Comparison of ENCODE assay signal across 1 cellular context in the genomic region with DNA sequence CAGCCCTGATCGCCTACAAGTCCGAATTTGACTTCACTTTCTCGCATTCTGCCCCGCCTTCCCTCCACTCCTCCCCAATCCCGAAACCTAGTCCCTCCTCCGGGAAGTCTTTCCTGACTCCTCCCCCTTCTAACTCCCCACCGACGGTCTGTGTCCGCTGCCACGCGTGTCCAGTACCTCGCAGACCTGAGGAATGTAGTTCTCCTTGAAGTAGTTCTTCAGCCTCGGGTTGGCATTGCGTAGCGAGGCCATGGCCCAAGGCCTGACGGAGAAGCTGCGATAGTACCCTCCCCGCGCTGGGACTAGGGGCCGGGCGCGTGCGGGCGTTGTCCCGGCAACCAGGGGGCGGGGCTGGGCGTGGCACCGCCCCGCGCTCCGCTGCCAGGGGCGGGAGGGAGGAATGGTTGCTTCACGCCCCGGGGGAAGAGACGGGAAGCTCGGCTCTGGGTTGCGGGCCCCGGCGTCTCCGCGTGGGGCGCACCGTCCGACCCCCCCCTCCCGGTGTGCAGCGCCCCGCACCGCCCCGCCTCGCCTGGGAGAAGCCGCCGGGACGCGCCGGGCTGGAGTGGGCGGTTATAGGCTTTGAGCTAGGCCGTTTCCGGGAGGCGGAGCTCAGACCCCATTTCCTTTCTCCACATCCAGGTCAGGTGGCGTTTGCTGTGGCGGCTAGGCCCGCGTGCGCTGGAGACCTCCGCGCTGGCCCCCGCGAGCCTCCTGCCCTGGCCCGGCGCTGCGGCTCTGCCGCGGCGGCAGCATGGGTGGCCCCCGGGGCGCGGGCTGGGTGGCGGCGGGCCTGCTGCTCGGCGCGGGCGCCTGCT.
TF ChIP-seq lines count a peak whose summit lies in the region.

A gene (plus strand): TSS at position 622 of the 818 bp plus-strand sequence. CDS start 133 bp downstream, at position 755.
A gene (minus strand): TSS at position 278 of the 818 bp plus-strand sequence.

TF ChIP-seq in K562, 482 proteins besides CTCF, POLR2A, EP300 and RAD21 (continued from another document and continues in another):
- TF ChIP-seq, protein P1, sequence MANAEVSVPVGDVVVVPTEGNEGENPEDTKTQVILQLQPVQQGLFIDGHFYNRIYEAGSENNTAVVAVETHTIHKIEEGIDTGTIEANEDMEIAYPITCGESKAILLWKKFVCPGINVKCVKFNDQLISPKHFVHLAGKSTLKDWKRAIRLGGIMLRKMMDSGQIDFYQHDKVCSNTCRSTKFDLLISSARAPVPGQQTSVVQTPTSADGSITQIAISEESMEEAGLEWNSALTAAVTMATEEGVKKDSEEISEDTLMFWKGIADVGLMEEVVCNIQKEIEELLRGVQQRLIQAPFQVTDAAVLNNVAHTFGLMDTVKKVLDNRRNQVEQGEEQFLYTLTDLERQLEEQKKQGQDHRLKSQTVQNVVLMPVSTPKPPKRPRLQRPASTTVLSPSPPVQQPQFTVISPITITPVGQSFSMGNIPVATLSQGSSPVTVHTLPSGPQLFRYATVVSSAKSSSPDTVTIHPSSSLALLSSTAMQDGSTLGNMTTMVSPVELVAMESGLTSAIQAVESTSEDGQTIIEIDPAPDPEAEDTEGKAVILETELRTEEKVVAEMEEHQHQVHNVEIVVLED (CRISPR knock-in tag; IDR thresholded peaks at IDR 0.05) = peak; percentile 54; the same call in 1 of the 2 replicates
- TF ChIP-seq ZNF224 (CRISPR knock-in tag; IDR thresholded peaks at IDR 0.05) = no peak
- TF ChIP-seq ZNF507 (tag; conservative IDR thresholded peaks at IDR 0.05) = no peak
- no peak for TF ChIP-seq SREBF2 (CRISPR knock-in tag; IDR thresholded peaks at IDR 0.05)
- TF ChIP-seq HNRNPH1 (optimal IDR thresholded peaks at IDR 0.05; ENCODE audit: low read depth, low read length) = no peak
- TF ChIP-seq PHB (CRISPR knock-in tag; IDR thresholded peaks at IDR 0.05) = no peak
- no peak for TF ChIP-seq BRD9 (IDR thresholded peaks at IDR 0.05; ENCODE audit: low read depth, partially characterized antibody)
- no peak for TF ChIP-seq FOXA3 (CRISPR knock-in tag; conservative IDR thresholded peaks at IDR 0.05 in 1 of 2, IDR thresholded peaks at IDR 0.05 in 1 of 2)
- no peak for TF ChIP-seq ARNT (IDR thresholded peaks at IDR 0.05)
- TF ChIP-seq SRF (CRISPR knock-in tag; IDR thresholded peaks at IDR 0.05) = no peak; a peak in 1 of 4 replicates
- TF ChIP-seq, protein P2, sequence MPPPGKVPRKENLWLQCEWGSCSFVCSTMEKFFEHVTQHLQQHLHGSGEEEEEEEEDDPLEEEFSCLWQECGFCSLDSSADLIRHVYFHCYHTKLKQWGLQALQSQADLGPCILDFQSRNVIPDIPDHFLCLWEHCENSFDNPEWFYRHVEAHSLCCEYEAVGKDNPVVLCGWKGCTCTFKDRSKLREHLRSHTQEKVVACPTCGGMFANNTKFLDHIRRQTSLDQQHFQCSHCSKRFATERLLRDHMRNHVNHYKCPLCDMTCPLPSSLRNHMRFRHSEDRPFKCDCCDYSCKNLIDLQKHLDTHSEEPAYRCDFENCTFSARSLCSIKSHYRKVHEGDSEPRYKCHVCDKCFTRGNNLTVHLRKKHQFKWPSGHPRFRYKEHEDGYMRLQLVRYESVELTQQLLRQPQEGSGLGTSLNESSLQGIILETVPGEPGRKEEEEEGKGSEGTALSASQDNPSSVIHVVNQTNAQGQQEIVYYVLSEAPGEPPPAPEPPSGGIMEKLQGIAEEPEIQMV (tag; conservative IDR thresholded peaks at IDR 0.05; ENCODE audit: low read depth) = no peak
- TF ChIP-seq, protein P3, sequence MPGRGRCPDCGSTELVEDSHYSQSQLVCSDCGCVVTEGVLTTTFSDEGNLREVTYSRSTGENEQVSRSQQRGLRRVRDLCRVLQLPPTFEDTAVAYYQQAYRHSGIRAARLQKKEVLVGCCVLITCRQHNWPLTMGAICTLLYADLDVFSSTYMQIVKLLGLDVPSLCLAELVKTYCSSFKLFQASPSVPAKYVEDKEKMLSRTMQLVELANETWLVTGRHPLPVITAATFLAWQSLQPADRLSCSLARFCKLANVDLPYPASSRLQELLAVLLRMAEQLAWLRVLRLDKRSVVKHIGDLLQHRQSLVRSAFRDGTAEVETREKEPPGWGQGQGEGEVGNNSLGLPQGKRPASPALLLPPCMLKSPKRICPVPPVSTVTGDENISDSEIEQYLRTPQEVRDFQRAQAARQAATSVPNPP (IDR thresholded peaks at IDR 0.05; ENCODE audit: borderline replicate concordance, insufficient read depth, insufficient read length) = no peak
- TF ChIP-seq BRD4 (IDR thresholded peaks at IDR 0.05) = no peak
- TF ChIP-seq, protein P4, sequence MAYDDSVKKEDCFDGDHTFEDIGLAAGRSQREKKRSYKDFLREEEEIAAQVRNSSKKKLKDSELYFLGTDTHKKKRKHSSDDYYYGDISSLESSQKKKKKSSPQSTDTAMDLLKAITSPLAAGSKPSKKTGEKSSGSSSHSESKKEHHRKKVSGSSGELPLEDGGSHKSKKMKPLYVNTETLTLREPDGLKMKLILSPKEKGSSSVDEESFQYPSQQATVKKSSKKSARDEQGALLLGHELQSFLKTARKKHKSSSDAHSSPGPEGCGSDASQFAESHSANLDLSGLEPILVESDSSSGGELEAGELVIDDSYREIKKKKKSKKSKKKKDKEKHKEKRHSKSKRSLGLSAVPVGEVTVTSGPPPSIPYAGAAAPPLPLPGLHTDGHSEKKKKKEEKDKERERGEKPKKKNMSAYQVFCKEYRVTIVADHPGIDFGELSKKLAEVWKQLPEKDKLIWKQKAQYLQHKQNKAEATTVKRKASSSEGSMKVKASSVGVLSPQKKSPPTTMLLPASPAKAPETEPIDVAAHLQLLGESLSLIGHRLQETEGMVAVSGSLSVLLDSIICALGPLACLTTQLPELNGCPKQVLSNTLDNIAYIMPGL (CRISPR knock-in tag; IDR thresholded peaks at IDR 0.05) = no peak; the same call in 1 of the 2 replicates
- TF ChIP-seq, protein P5, sequence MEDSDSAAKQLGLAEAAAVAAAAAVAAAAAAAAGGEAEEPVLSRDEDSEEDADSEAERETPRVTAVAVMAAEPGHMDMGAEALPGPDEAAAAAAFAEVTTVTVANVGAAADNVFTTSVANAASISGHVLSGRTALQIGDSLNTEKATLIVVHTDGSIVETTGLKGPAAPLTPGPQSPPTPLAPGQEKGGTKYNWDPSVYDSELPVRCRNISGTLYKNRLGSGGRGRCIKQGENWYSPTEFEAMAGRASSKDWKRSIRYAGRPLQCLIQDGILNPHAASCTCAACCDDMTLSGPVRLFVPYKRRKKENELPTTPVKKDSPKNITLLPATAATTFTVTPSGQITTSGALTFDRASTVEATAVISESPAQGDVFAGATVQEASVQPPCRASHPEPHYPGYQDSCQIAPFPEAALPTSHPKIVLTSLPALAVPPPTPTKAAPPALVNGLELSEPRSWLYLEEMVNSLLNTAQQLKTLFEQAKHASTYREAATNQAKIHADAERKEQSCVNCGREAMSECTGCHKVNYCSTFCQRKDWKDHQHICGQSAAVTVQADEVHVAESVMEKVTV (CRISPR knock-in tag; IDR thresholded peaks at IDR 0.05) = no peak
- no peak for TF ChIP-seq ZNF324 (CRISPR knock-in tag; IDR thresholded peaks at IDR 0.05)
- TF ChIP-seq RUNX1 (IDR thresholded peaks at IDR 0.05; ENCODE audit: low read depth) = 0 out of 2 replicates have a peak, but pooled peaks have one; percentile 14
- peak in 1 of 2 experiments; percentile 86; a peak in 1 of 4 replicates for TF ChIP-seq CSDE1 (IDR thresholded peaks at IDR 0.05)
- no peak for TF ChIP-seq SMARCA5 (IDR thresholded peaks at IDR 0.05)
- no peak for TF ChIP-seq ZNF589 (CRISPR knock-in tag; IDR thresholded peaks at IDR 0.05; ENCODE audit: low read depth)
- no peak for TF ChIP-seq ZNF354B (CRISPR knock-in tag; IDR thresholded peaks at IDR 0.05)
- TF ChIP-seq FOXK1 (CRISPR knock-in tag; IDR thresholded peaks at IDR 0.05; ENCODE audit: borderline replicate concordance) = no peak
- no peak for TF ChIP-seq ILK (tag; IDR thresholded peaks at IDR 0.05; ENCODE audit: borderline replicate concordance, low read depth)
- TF ChIP-seq STAG1 (CRISPR knock-in tag; IDR thresholded peaks at IDR 0.05; ENCODE audit: borderline replicate concordance) = 0 out of 2 replicates have a peak, but pooled peaks have one; percentile 35
- TF ChIP-seq ZKSCAN8 (CRISPR knock-in tag; IDR thresholded peaks at IDR 0.05) = no peak
- TF ChIP-seq, protein P6, sequence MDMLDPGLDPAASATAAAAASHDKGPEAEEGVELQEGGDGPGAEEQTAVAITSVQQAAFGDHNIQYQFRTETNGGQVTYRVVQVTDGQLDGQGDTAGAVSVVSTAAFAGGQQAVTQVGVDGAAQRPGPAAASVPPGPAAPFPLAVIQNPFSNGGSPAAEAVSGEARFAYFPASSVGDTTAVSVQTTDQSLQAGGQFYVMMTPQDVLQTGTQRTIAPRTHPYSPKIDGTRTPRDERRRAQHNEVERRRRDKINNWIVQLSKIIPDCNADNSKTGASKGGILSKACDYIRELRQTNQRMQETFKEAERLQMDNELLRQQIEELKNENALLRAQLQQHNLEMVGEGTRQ (CRISPR knock-in tag; IDR thresholded peaks at IDR 0.05) = peak; percentile 75
- no peak for TF ChIP-seq ZNF124 (CRISPR knock-in tag; IDR thresholded peaks at IDR 0.05)
- TF ChIP-seq, protein P7, sequence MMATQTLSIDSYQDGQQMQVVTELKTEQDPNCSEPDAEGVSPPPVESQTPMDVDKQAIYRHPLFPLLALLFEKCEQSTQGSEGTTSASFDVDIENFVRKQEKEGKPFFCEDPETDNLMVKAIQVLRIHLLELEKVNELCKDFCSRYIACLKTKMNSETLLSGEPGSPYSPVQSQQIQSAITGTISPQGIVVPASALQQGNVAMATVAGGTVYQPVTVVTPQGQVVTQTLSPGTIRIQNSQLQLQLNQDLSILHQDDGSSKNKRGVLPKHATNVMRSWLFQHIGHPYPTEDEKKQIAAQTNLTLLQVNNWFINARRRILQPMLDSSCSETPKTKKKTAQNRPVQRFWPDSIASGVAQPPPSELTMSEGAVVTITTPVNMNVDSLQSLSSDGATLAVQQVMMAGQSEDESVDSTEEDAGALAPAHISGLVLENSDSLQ (IDR thresholded peaks at IDR 0.05) = 0 out of 2 replicates have a peak, but pooled peaks have one; percentile 15
- TF ChIP-seq ZNF584 (CRISPR knock-in tag; IDR thresholded peaks at IDR 0.05; ENCODE audit: low read depth) = no peak
- no peak for TF ChIP-seq TAF7 (tag; IDR thresholded peaks at IDR 0.05)
- TF ChIP-seq POLR2B (IDR thresholded peaks at IDR 0.05; ENCODE audit: low read depth, partially characterized antibody) = peak; percentile 1
- TF ChIP-seq, protein P8, sequence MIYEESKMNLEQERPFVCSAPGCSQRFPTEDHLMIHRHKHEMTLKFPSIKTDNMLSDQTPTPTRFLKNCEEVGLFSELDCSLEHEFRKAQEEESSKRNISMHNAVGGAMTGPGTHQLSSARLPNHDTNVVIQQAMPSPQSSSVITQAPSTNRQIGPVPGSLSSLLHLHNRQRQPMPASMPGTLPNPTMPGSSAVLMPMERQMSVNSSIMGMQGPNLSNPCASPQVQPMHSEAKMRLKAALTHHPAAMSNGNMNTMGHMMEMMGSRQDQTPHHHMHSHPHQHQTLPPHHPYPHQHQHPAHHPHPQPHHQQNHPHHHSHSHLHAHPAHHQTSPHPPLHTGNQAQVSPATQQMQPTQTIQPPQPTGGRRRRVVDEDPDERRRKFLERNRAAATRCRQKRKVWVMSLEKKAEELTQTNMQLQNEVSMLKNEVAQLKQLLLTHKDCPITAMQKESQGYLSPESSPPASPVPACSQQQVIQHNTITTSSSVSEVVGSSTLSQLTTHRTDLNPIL (CRISPR knock-in tag; IDR thresholded peaks at IDR 0.05) = no peak
- TF ChIP-seq, protein P9, sequence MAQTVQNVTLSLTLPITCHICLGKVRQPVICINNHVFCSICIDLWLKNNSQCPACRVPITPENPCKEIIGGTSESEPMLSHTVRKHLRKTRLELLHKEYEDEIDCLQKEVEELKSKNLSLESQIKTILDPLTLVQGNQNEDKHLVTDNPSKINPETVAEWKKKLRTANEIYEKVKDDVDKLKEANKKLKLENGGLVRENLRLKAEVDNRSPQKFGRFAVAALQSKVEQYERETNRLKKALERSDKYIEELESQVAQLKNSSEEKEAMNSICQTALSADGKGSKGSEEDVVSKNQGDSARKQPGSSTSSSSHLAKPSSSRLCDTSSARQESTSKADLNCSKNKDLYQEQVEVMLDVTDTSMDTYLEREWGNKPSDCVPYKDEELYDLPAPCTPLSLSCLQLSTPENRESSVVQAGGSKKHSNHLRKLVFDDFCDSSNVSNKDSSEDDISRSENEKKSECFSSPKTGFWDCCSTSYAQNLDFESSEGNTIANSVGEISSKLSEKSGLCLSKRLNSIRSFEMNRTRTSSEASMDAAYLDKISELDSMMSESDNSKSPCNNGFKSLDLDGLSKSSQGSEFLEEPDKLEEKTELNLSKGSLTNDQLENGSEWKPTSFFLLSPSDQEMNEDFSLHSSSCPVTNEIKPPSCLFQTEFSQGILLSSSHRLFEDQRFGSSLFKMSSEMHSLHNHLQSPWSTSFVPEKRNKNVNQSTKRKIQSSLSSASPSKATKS (CRISPR knock-in tag; IDR thresholded peaks at IDR 0.05) = no peak
- TF ChIP-seq HDAC1 (IDR thresholded peaks at IDR 0.05) = peak; percentile 89 to 100
- TF ChIP-seq SP2 (IDR thresholded peaks at IDR 0.05; ENCODE audit: extremely low read depth, low read depth, low read length, poor library complexity, severe bottlenecking) = no peak
- TF ChIP-seq, protein P10, sequence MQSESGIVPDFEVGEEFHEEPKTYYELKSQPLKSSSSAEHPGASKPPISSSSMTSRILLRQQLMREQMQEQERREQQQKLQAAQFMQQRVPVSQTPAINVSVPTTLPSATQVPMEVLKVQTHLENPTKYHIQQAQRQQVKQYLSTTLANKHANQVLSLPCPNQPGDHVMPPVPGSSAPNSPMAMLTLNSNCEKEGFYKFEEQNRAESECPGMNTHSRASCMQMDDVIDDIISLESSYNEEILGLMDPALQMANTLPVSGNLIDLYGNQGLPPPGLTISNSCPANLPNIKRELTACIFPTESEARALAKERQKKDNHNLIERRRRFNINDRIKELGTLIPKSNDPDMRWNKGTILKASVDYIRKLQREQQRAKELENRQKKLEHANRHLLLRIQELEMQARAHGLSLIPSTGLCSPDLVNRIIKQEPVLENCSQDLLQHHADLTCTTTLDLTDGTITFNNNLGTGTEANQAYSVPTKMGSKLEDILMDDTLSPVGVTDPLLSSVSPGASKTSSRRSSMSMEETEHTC (IDR thresholded peaks at IDR 0.05) = no peak
- no peak for TF ChIP-seq ZNF551 (CRISPR knock-in tag; IDR thresholded peaks at IDR 0.05)
- TF ChIP-seq RB1 (IDR thresholded peaks at IDR 0.05; ENCODE audit: low read depth) = peak; percentile 88
- no peak for TF ChIP-seq BDP1 (IDR thresholded peaks at IDR 0.05; ENCODE audit: insufficient read depth, insufficient read length)
- TF ChIP-seq TSC22D4 (tag; IDR thresholded peaks at IDR 0.05) = no peak
- TF ChIP-seq MCM5 (IDR thresholded peaks at IDR 0.05; ENCODE audit: low read depth) = no peak
- TF ChIP-seq, protein P11, sequence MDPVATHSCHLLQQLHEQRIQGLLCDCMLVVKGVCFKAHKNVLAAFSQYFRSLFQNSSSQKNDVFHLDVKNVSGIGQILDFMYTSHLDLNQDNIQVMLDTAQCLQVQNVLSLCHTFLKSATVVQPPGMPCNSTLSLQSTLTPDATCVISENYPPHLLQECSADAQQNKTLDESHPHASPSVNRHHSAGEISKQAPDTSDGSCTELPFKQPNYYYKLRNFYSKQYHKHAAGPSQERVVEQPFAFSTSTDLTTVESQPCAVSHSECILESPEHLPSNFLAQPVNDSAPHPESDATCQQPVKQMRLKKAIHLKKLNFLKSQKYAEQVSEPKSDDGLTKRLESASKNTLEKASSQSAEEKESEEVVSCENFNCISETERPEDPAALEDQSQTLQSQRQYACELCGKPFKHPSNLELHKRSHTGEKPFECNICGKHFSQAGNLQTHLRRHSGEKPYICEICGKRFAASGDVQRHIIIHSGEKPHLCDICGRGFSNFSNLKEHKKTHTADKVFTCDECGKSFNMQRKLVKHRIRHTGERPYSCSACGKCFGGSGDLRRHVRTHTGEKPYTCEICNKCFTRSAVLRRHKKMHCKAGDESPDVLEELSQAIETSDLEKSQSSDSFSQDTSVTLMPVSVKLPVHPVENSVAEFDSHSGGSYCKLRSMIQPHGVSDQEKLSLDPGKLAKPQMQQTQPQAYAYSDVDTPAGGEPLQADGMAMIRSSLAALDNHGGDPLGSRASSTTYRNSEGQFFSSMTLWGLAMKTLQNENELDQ (CRISPR knock-in tag; IDR thresholded peaks at IDR 0.05; ENCODE audit: borderline replicate concordance) = no peak
- TF ChIP-seq ZNF668 (CRISPR knock-in tag; IDR thresholded peaks at IDR 0.05) = no peak
